8 cellular contexts compared by ENCODE assay signal in genomic region chr6:87151471-87151785, GRCh38. TPM values are rescaled to one million over a fixed set of nuclear protein-coding genes. Genes with fewer than 3 reads are reported as not detected.
DNase-seq lines count a peak whose midpoint lies in the region; ATAC-seq and TF ChIP-seq lines count a peak whose summit lies in the region.

No MANE protein-coding gene starts in this region.

- no peaks in the 10 kb centered on the region for H3K27me3 Mint-ChIP-seq in CD4-positive, alpha-beta memory T cell
- peaks cover 6% of the 10 kb centered on the region for H3K27me3 Mint-ChIP-seq in neural progenitor cell (ENCODE audit: insufficient read depth, low read depth)

- no peaks in the 10 kb centered on the region for H3K9me3 ChIP-seq in CD4-positive, alpha-beta memory T cell (ENCODE audit: control insufficient read depth in 1 of 2, low read length in 2 of 2)
- H3K9me3 ChIP-seq in MM.1S (replicated peaks; ENCODE audit: insufficient read depth, low read length) (no peaks in the 10 kb centered on the region), duodenal mucosa (ENCODE audit: control insufficient read depth in 1 of 2, low read length in 2 of 2) (no peaks in the 10 kb centered on the region), neural progenitor cell (ENCODE audit: low read depth) (no peaks in the 10 kb centered on the region)

- H3K4me3 Mint-ChIP-seq in CD4-positive, alpha-beta memory T cell, result peak overlapping the region; percentile 75 to 88 (median 86)
- H3K4me3 Mint-ChIP-seq in neural progenitor cell, result peak overlapping the region; percentile 78

- H2AFZ ChIP-seq in MM.1S (ENCODE audit: low read length) (peak overlapping the region; percentile 78), neural progenitor cell (replicated peaks) (peak overlapping the region; percentile 94)

- DNase-seq in CD4-positive, alpha-beta memory T cell, result no peak
- DNase-seq in MM.1S, result no peak
- no peak for DNase-seq in neural progenitor cell (ENCODE audit: low spot score)
- no peak for DNase-seq in NOMO-1 (lab: John Stamatoyannopoulos, UW; ENCODE audit: unreplicated experiment in 2 of 2)
- DNase-seq in sciatic nerve (ENCODE audit: low spot score), result no peak

- peaks cover 18% of the 10 kb centered on the region for H3F3A ChIP-seq in MM.1S (ENCODE audit: insufficient read depth, low read length)
- H3F3A ChIP-seq in neural progenitor cell (ENCODE audit: low read depth), result peaks cover 39% of the 10 kb centered on the region

- intact Hi-C loops in CD4-positive, alpha-beta memory T cell (cut with micrococcal nuclease), result loop anchor here (5.0 to 10.0 kb wide), 5 partner anchors 36 to 1933 kb away; partner anchors contain the start of genes ORC3 and PNRC1
- intact Hi-C loops in sciatic nerve (cut with DNase I), result no loop called here

- peak overlapping the region; percentile 61 for H3K4me2 ChIP-seq in MM.1S (ENCODE audit: low read depth, low read length)
- peak overlapping the region; percentile 85 for H3K4me2 ChIP-seq in neural progenitor cell

- POLR2A ChIA-PET in CD4-positive, alpha-beta memory T cell (lab: Charles Lee; ENCODE audit: partially characterized antibody), result interaction anchor here (1.6 kb wide), 1 partner anchor 1929 kb away, joined by 3 read pairs; the partner anchor contains the start of gene PNRC1

- H3K9me2 ChIP-seq in MM.1S (replicated peaks; ENCODE audit: insufficient read depth, low read length), result no peaks in the 10 kb centered on the region

- CTCF ChIA-PET in CD4-positive, alpha-beta memory T cell (lab: Charles Lee; ENCODE audit: partially characterized antibody), result no interaction called here

- H3K27me3 ChIP-seq in CD4-positive, alpha-beta memory T cell (ENCODE audit: insufficient read depth, low read length), result no peaks in the 10 kb centered on the region
- H3K27me3 ChIP-seq in MM.1S (replicated peaks; ENCODE audit: insufficient read depth, low read length), result no peaks in the 10 kb centered on the region
- no peaks in the 10 kb centered on the region for H3K27me3 ChIP-seq in duodenal mucosa (ENCODE audit: control insufficient read depth in 1 of 2, insufficient read depth in 2 of 2, low read length in 2 of 2)
- H3K27me3 ChIP-seq in neural progenitor cell, result peaks cover 9% of the 10 kb centered on the region

- peaks cover 37% of the 10 kb centered on the region for H3K4me1 ChIP-seq in CD4-positive, alpha-beta memory T cell (ENCODE audit: insufficient read depth, low read length)
- peaks cover 6% of the 10 kb centered on the region for H3K4me1 ChIP-seq in MM.1S (ENCODE audit: low read length)
- peaks cover 11 to 14% of the 10 kb centered on the region in 2 donors for H3K4me1 ChIP-seq in duodenal mucosa (ENCODE audit: control insufficient read depth in 1 of 2, insufficient read depth in 2 of 2, low read length in 2 of 2)
- peaks cover 33% of the 10 kb centered on the region for H3K4me1 ChIP-seq in neural progenitor cell

- H3K79me2 ChIP-seq in MM.1S (ENCODE audit: low read length), result peaks cover 11% of the 10 kb centered on the region
- H3K79me2 ChIP-seq in neural progenitor cell (ENCODE audit: low read depth), result peaks cover 33% of the 10 kb centered on the region

- H3K9me3 Mint-ChIP-seq in CD4-positive, alpha-beta memory T cell, result peaks cover 0 to 2% (median 0%) of the 10 kb centered on the region in 8 donors
- H3K9me3 Mint-ChIP-seq in neural progenitor cell, result no peaks in the 10 kb centered on the region

- ATAC-seq in HG03565 (IDR thresholded peaks at IDR 0.05; ENCODE audit: unreplicated experiment) (no peak), sciatic nerve (no peak), HG02642 (IDR thresholded peaks at IDR 0.05; ENCODE audit: poor library complexity, unreplicated experiment) (no peak)

- H3K27ac ChIP-seq in CD4-positive, alpha-beta memory T cell (ENCODE audit: low read depth, low read length), result peak overlapping the region; percentile 60
- H3K27ac ChIP-seq in MM.1S (ENCODE audit: low read length), result no peak overlapping the region
- H3K27ac ChIP-seq in duodenal mucosa (ENCODE audit: low read depth, low read length), result peak overlapping the region; percentile 77
- peak overlapping the region; percentile 26 for H3K27ac ChIP-seq in neural progenitor cell

- H3K9ac ChIP-seq in MM.1S (ENCODE audit: low read length), result peak overlapping the region; percentile 46; the same call in 1 of the 2 replicates
- H3K9ac ChIP-seq in duodenal mucosa (ENCODE audit: low read depth in 1 of 2, low read length in 2 of 2), result peak overlapping the region; percentile 64 to 73
- H3K9ac ChIP-seq in neural progenitor cell, result no peak overlapping the region

- H3K36me3 Mint-ChIP-seq in CD4-positive, alpha-beta memory T cell, result peaks cover 0 to 16% of the 10 kb centered on the region in 2 donors
- no peaks in the 10 kb centered on the region for H3K36me3 Mint-ChIP-seq in neural progenitor cell

- peaks cover under 1% of the 10 kb centered on the region; the same call in 1 of the 2 replicates for H4K20me1 ChIP-seq in MM.1S (ENCODE audit: insufficient read depth, low read length)
- peaks cover 2% of the 10 kb centered on the region for H4K20me1 ChIP-seq in neural progenitor cell (ENCODE audit: low read depth)

- H3K27ac Mint-ChIP-seq in CD4-positive, alpha-beta memory T cell, result peak overlapping the region; percentile 10 to 93 (median 84)
- peak overlapping the region; percentile 90 for H3K27ac Mint-ChIP-seq in neural progenitor cell

- H3K36me3 ChIP-seq in CD4-positive, alpha-beta memory T cell (ENCODE audit: insufficient read depth, low read length), result no peaks in the 10 kb centered on the region
- H3K36me3 ChIP-seq in MM.1S (replicated peaks; ENCODE audit: insufficient read depth, low read length) (no peaks in the 10 kb centered on the region), duodenal mucosa (ENCODE audit: control insufficient read depth in 1 of 2, insufficient read depth in 2 of 2, low read length in 2 of 2) (no peaks in the 10 kb centered on the region), neural progenitor cell (no peaks in the 10 kb centered on the region)

- peaks cover 24 to 44% (median 32%) of the 10 kb centered on the region in 4 donors for H3K4me1 Mint-ChIP-seq in CD4-positive, alpha-beta memory T cell
- peaks cover 30% of the 10 kb centered on the region for H3K4me1 Mint-ChIP-seq in neural progenitor cell

- peak overlapping the region; percentile 57 to 60 for H3K4me3 ChIP-seq in CD4-positive, alpha-beta memory T cell (ENCODE audit: low read length in 2 of 2)
- H3K4me3 ChIP-seq in MM.1S (ENCODE audit: low read length) (peak overlapping the region; percentile 59), duodenal mucosa (ENCODE audit: low read depth in 1 of 2, low read length in 2 of 2) (peak overlapping the region; percentile 65 to 74), neural progenitor cell (peak overlapping the region; percentile 35)

- TF ChIP-seq CTCF in MM.1S (IDR thresholded peaks at IDR 0.05; ENCODE audit: low read length) (no peak), neural progenitor cell (IDR thresholded peaks at IDR 0.05) (no peak)

RNA-seq across cellular contexts. Expression of gene ZNF292, which starts 3.9 kb away (rescaled TPM):
- total RNA-seq in CD4-positive, alpha-beta memory T cell, result 10 to 100 TPM; 74.8 to 82.1 TPM
- 10 to 100 TPM; 15.1 to 39.8 TPM for polyA plus RNA-seq in CD4-positive, alpha-beta memory T cell
- total RNA-seq in neural progenitor cell (ENCODE audit: low replicate concordance) (44.1 and 66.8 TPM in 2 replicates), sciatic nerve (96.2 TPM)

RNA-seq across cellular contexts. Expression of gene CGA, which starts 56.5 kb away (rescaled TPM):
- not detected for total RNA-seq in CD4-positive, alpha-beta memory T cell
- polyA plus RNA-seq in CD4-positive, alpha-beta memory T cell, result not detected
- total RNA-seq in neural progenitor cell (ENCODE audit: low replicate concordance) (0.46 TPM in 1 of 2 replicates, not detected in the other), sciatic nerve (not detected)
